Comparison of ENCODE assay signal across 32 cellular contexts in the genomic region with DNA sequence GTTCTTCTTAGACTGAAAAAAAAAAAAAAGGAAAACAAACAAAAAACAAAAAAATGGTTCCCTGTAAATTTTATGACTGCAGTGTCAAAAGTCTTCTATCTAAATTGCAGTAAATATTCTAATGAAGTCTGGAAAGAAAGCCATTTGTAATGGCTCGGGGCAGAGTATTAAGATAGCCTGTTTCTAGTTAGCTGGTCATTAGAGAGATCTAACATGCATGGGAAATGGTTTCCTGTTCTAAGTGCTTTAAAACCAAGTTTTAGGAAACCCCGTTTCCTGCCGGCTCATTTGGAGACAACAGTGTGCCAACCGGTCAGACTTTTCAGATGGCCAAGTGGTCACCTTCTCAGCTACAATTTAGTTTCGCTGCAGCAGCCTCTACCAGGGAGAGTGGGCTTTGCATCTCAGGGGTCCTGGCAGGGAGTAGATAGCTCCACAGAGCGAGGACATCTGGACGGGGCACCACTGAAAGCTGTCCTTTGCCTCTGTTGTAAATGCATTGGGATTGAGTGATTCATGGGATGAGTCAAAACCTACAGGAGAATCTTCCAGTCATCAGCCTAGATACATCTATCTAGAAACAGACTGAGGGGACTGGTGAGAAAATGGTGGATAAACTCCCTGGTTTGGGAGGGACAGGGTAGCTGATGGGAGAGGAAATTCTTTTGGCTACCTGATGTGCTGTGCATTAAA.
DNase-seq lines count a peak whose midpoint lies in the region; ATAC-seq, FAIRE-seq and TF ChIP-seq lines count a peak whose summit lies in the region.
"Had no signal": no experiment of that assay in that cellular context is flagged by ENCODE, and none has a peak within 500 bp of the region (broad histone marks: within the 10 kb centered on the region; RNA-seq: fewer than 3 reads in every experiment).

No MANE protein-coding gene starts in this region.

- no peak overlapping the region for H2BK20ac ChIP-seq in H9 (ENCODE audit: low read depth, low read length, poor library complexity, severe bottlenecking)

- H3K36me3 Mint-ChIP-seq in H9 (ENCODE audit: insufficient read depth in 1 of 3, low read depth in 3 of 3) (peaks cover 0 to 4% (median 1%) of the 10 kb centered on the region in 3 experiments; a peak in 4 of 7 replicates), WTC11 (peaks cover 4% of the 10 kb centered on the region)
- H3K36me3 Mint-ChIP-seq: activated naive CD4-positive, alpha-beta T cell treated with anti-CD3 and anti-CD28 coated beads, Interleukin-2, amount 10 ng/mL, durations not matched to agents 7 days and 5 days had no signal

- H2BK5ac ChIP-seq in H9 (ENCODE audit: insufficient read length, low read length): no peak overlapping the region

- no peak overlapping the region for H3K18ac ChIP-seq in H9 (ENCODE audit: insufficient read length, low read depth, low read length)

- CTCF ChIA-PET in A549 (lab: Yijun Ruan, JAX) (interaction anchor here (1.1 kb wide), 1 partner anchor 10 kb away, joined by 3 read pairs; no protein-coding TSS in a partner anchor), WTC11 (lab: Charles Lee) (interaction anchor here (1.4 to 1.5 kb wide), 2 partner anchors 13 to 82 kb away, joined by 3 to 5 read pairs; no protein-coding TSS in a partner anchor)

- H3K4me1 Mint-ChIP-seq in H9: peaks cover 17 to 20% of the 10 kb centered on the region in 2 experiments
- H3K4me1 Mint-ChIP-seq in WTC11: peaks cover 34% of the 10 kb centered on the region
- H3K4me1 Mint-ChIP-seq: activated CD4-positive, alpha-beta memory T cell treated with anti-CD3 and anti-CD28 coated beads, Interleukin-2, amount 10 ng/mL, durations not matched to agents 7 days and 5 days; activated naive CD4-positive, alpha-beta T cell treated with anti-CD3 and anti-CD28 coated beads, Interleukin-2, amount 10 ng/mL, durations not matched to agents 7 days and 5 days; naive thymus-derived CD4-positive, alpha-beta T cell had no signal

- no peak overlapping the region for H2BK120ac ChIP-seq in H9 (ENCODE audit: low read depth, low read length, poor library complexity, severe bottlenecking)

- H2BK12ac ChIP-seq in H9 (ENCODE audit: insufficient read length, low read depth, low read length): no peak overlapping the region

- H3K4me1 ChIP-seq in A549 (peaks cover 7% of the 10 kb centered on the region; the same call in 1 of the 3 replicates), H9 (ENCODE audit: insufficient read depth, low read length) (peaks cover 8% of the 10 kb centered on the region; the same call in 1 of the 2 replicates), SJCRH30 (no peaks in the 10 kb centered on the region), hepatocyte (ENCODE audit: insufficient read depth) (peaks cover 4% of the 10 kb centered on the region)
- H3K4me1 ChIP-seq: gastrocnemius medialis, SJSA1, stomach, tibial artery had no signal

- H3K23me2 ChIP-seq in H9 (ENCODE audit: insufficient read length, low read depth, low read length, poor library complexity, severe bottlenecking): no peaks in the 10 kb centered on the region

- 0 out of 2 replicates have a peak overlapping the region, but pooled peaks have one; percentile 73 for H3K14ac ChIP-seq in H9 (ENCODE audit: insufficient read depth, low read length)

- 45% methylated on average over 7 of the region's 7 CpGs for WGBS in A549 (ENCODE audit: missing lambda C conversion rate)
- WGBS in H9 (ENCODE audit: extremely low coverage, insufficient read length, low lambda C conversion rate): no CpG with 5 or more reads among the region's 7 CpGs
- WGBS in hepatocyte (ENCODE audit: low lambda C conversion rate, missing lambda C conversion rate): 56% methylated on average over 7 of the region's 7 CpGs

- H3K27me3 Mint-ChIP-seq in H9 (ENCODE audit: low read depth): peaks cover 64% of the 10 kb centered on the region
- H3K27me3 Mint-ChIP-seq in WTC11 (ENCODE audit: low read depth): peaks cover 32% of the 10 kb centered on the region
- H3K27me3 Mint-ChIP-seq: activated CD4-positive, alpha-beta memory T cell treated with anti-CD3 and anti-CD28 coated beads, Interleukin-2, amount 10 ng/mL, durations not matched to agents 7 days and 5 days; activated naive CD4-positive, alpha-beta T cell treated with anti-CD3 and anti-CD28 coated beads, Interleukin-2, amount 10 ng/mL, durations not matched to agents 7 days and 5 days; naive thymus-derived CD4-positive, alpha-beta T cell had no signal

- H3K27ac Mint-ChIP-seq in H9 (peak overlapping the region in 1 of 3 experiments; percentile 8; a peak in 1 of 7 replicates), WTC11 (no peak overlapping the region)
- H3K27ac Mint-ChIP-seq: activated CD4-positive, alpha-beta memory T cell treated with anti-CD3 and anti-CD28 coated beads, Interleukin-2, amount 10 ng/mL, durations not matched to agents 7 days and 5 days; activated naive CD4-positive, alpha-beta T cell treated with anti-CD3 and anti-CD28 coated beads, Interleukin-2, amount 10 ng/mL, durations not matched to agents 7 days and 5 days; naive thymus-derived CD4-positive, alpha-beta T cell had no signal

- no peak for TF ChIP-seq POLR2A in A549 (IDR thresholded peaks at IDR 0.05; ENCODE audit: low read length)

- ATAC-seq in A549 (peak; percentile 58 to 76; a peak in 5 of 6 replicates), WTC11 (peak; percentile 34; the same call in 1 of the 2 replicates), GM18868 (IDR thresholded peaks at IDR 0.05; ENCODE audit: unreplicated experiment) (no peak)
- ATAC-seq: activated CD4-positive, CD25-positive, alpha-beta regulatory T cell treated with anti-CD3 and anti-CD28 coated beads, Interleukin-2, amount 50 U/mL, for 24 hours; gastrocnemius medialis; left lobe of liver; naive thymus-derived CD4-positive, alpha-beta T cell had no signal

- H2AFZ ChIP-seq in H9 (ENCODE audit: low read length) (no peak overlapping the region), hepatocyte (no peak overlapping the region)

- no peak overlapping the region; a peak in 1 of 5 replicates for H3K4me3 Mint-ChIP-seq in H9
- no peak overlapping the region for H3K4me3 Mint-ChIP-seq in WTC11
- H3K4me3 Mint-ChIP-seq: activated CD4-positive, alpha-beta memory T cell treated with anti-CD3 and anti-CD28 coated beads, Interleukin-2, amount 10 ng/mL, durations not matched to agents 7 days and 5 days; activated naive CD4-positive, alpha-beta T cell treated with anti-CD3 and anti-CD28 coated beads, Interleukin-2, amount 10 ng/mL, durations not matched to agents 7 days and 5 days; naive thymus-derived CD4-positive, alpha-beta T cell had no signal

- H3T11ph ChIP-seq in H9 (ENCODE audit: low read length): no peak overlapping the region

- no peak overlapping the region for H4K91ac ChIP-seq in H9 (ENCODE audit: insufficient read length, low read depth, low read length)

- H4K5ac ChIP-seq in H9 (ENCODE audit: insufficient read length, low read depth, low read length): no peak overlapping the region

- H3K36me3 ChIP-seq in SJCRH30: no peaks in the 10 kb centered on the region
- no peaks in the 10 kb centered on the region for H3K36me3 ChIP-seq in hepatocyte (replicated peaks; ENCODE audit: insufficient read depth, low read depth)
- H3K36me3 ChIP-seq: BLaER1 treated with 17β-estradiol and CSF1 and Interleukin-3, amounts not matched to agents 10 nM and 100 nM; gastrocnemius medialis; SJSA1; stomach; tibial artery had no signal

- peaks cover 3 to 6% of the 10 kb centered on the region in 2 experiments; a peak in 4 of 5 replicates for H3K9me3 Mint-ChIP-seq in H9
- H3K9me3 Mint-ChIP-seq in WTC11: peaks cover 10% of the 10 kb centered on the region

- no peak overlapping the region for H2BK15ac ChIP-seq in H9 (ENCODE audit: low read depth, low read length)

- H4K20me1 ChIP-seq in H9 (ENCODE audit: control insufficient read depth, insufficient read depth, insufficient read length): no peaks in the 10 kb centered on the region
- no peaks in the 10 kb centered on the region for H4K20me1 ChIP-seq in hepatocyte (ENCODE audit: insufficient read depth, poor library complexity, severe bottlenecking)
- H4K20me1 ChIP-seq: BLaER1 treated with 17β-estradiol and CSF1 and Interleukin-3, amounts not matched to agents 10 nM and 100 nM had no signal

- no peak overlapping the region for H3K4ac ChIP-seq in H9 (ENCODE audit: low read depth, low read length)

- H3K4me3 ChIP-seq in A549: no peak overlapping the region
- H3K4me3 ChIP-seq in SJCRH30: no peak overlapping the region
- H3K4me3 ChIP-seq in hepatocyte: no peak overlapping the region
- H3K4me3 ChIP-seq: BLaER1 treated with 17β-estradiol and CSF1 and Interleukin-3, amounts not matched to agents 10 nM and 100 nM; gastrocnemius medialis; SJSA1; skin epidermis; stomach; tibial artery had no signal

- POLR2A ChIA-PET in A549 (lab: Yijun Ruan, JAX): no interaction called here
- POLR2A ChIA-PET in WTC11 (lab: Charles Lee): no interaction called here

- no peaks in the 10 kb centered on the region for H3K79me1 ChIP-seq in H9 (ENCODE audit: insufficient read depth, low read depth, low read length, poor library complexity, severe bottlenecking)

- no peak overlapping the region for H3K56ac ChIP-seq in H9 (ENCODE audit: insufficient read length, low read depth, low read length)

- H3K79me2 ChIP-seq in H9 (ENCODE audit: insufficient read depth, low read length) (no peaks in the 10 kb centered on the region), hepatocyte (no peaks in the 10 kb centered on the region)

- peaks cover 6% of the 10 kb centered on the region for H3K27me3 ChIP-seq in H9 (ENCODE audit: insufficient read depth, low read length)
- H3K27me3 ChIP-seq in SJCRH30: no peaks in the 10 kb centered on the region
- H3K27me3 ChIP-seq in hepatocyte: no peaks in the 10 kb centered on the region
- H3K27me3 ChIP-seq: BLaER1 treated with 17β-estradiol and CSF1 and Interleukin-3, amounts not matched to agents 10 nM and 100 nM; gastrocnemius medialis; SJSA1; stomach; tibial artery had no signal

- H3K23ac ChIP-seq in H9 (ENCODE audit: insufficient read length, low read depth, low read length): no peak overlapping the region

- H3K9me2 ChIP-seq in hepatocyte (replicated peaks; ENCODE audit: insufficient read depth): no peaks in the 10 kb centered on the region

- TF ChIP-seq EP300 in A549 (IDR thresholded peaks at IDR 0.05): no peak

- no peak overlapping the region for H3K9ac ChIP-seq in H9 (ENCODE audit: extremely low read depth, insufficient read length, low read length)
- H3K9ac ChIP-seq: BLaER1 treated with 17β-estradiol and CSF1 and Interleukin-3, amounts not matched to agents 10 nM and 100 nM had no signal

- no peak for TF ChIP-seq RAD21 in A549 (conservative IDR thresholded peaks at IDR 0.05 in 1 of 2, IDR thresholded peaks at IDR 0.05 in 1 of 2)

- 0 out of 3 replicates have a peak overlapping the region, but pooled peaks have one; percentile 1 for H3K4me2 ChIP-seq in A549
- no peak overlapping the region for H3K4me2 ChIP-seq in H9 (ENCODE audit: insufficient read depth, insufficient read length, low read length)
- H3K4me2 ChIP-seq in hepatocyte: no peak overlapping the region
- H3K4me2 ChIP-seq: BLaER1 treated with 17β-estradiol and CSF1 and Interleukin-3, amounts not matched to agents 10 nM and 100 nM had no signal

- no peak overlapping the region for H4K8ac ChIP-seq in H9 (replicated peaks; ENCODE audit: insufficient read length, low read depth, low read length)

- DNase-seq in A549 (ENCODE audit: low read depth in 1 of 2, low spot score in 1 of 2): no peak
- no peak for DNase-seq in H9
- no peak for DNase-seq in WTC11 (ENCODE audit: low spot score)
- DNase-seq in islet precursor cell: peak; percentile 71
- no peak for DNase-seq in frontal cortex (ENCODE audit: low spot score in 2 of 2)
- DNase-seq in SJCRH30: no peak
- DNase-seq in hepatocyte (ENCODE audit: low spot score): no peak
- DNase-seq: activated CD4-positive, alpha-beta memory T cell treated with anti-CD3 and anti-CD28 coated beads, Interleukin-2, amount 10 ng/mL, durations not matched to agents 7 days and 5 days; activated CD8-positive, alpha-beta memory T cell treated with anti-CD3 and anti-CD28 coated beads, Interleukin-2, amount 50 U/mL, for 48 hours; activated naive CD4-positive, alpha-beta T cell treated with anti-CD3 and anti-CD28 coated beads, Interleukin-2, amount 10 ng/mL, durations not matched to agents 7 days and 5 days; amygdala; effector CD8-positive, alpha-beta T cell; gastrocnemius medialis; GDM1; hippocampal formation; naive thymus-derived CD4-positive, alpha-beta T cell; NCI-H1048; NCI-H187; NCI-H524 treated with DMSO at 0.1 percent for 48 hours; stimulated activated CD4-positive, alpha-beta T cell treated with anti-CD3 and anti-CD28 coated beads, Interleukin-1b, Interleukin-23, amount 100 ng/mL, for 48 hours; stomach; T-helper 1 cell; tibial artery had no signal

- no peak for FAIRE-seq in A549 (lab: Jason Lieb, UNC)
- no peak for FAIRE-seq in frontal cortex (lab: Jason Lieb, UNC)
- FAIRE-seq: A204.1, colon had no signal

- H3K27ac ChIP-seq in A549 (no peak overlapping the region; a peak in 1 of 6 replicates), H9 (ENCODE audit: insufficient read length, low read depth, low read length) (no peak overlapping the region), SJCRH30 (no peak overlapping the region), hepatocyte (no peak overlapping the region)
- H3K27ac ChIP-seq: BLaER1 treated with 17β-estradiol and CSF1 and Interleukin-3, amounts not matched to agents 10 nM and 100 nM; gastrocnemius medialis; HL-60; SJSA1; skin epidermis; stomach; tibial artery had no signal

- no peak overlapping the region for H2AK5ac ChIP-seq in H9 (ENCODE audit: insufficient read length, low read length)

- H3K9me3 ChIP-seq in A549 (peaks cover 7% of the 10 kb centered on the region; the same call in 1 of the 3 replicates), H9 (ENCODE audit: control insufficient read depth, low read depth, low read length) (no peaks in the 10 kb centered on the region), SJCRH30 (replicated peaks) (no peaks in the 10 kb centered on the region), hepatocyte (ENCODE audit: low read depth) (no peaks in the 10 kb centered on the region)
- H3K9me3 ChIP-seq: gastrocnemius medialis, SJSA1, tibial artery had no signal

- no peak for TF ChIP-seq CTCF in A549 (IDR thresholded peaks at IDR 0.05)
- no peak for TF ChIP-seq CTCF in H9 (conservative IDR thresholded peaks at IDR 0.05)
- TF ChIP-seq CTCF in WTC11 (IDR thresholded peaks at IDR 0.05): no peak
- TF ChIP-seq CTCF in hepatocyte (IDR thresholded peaks at IDR 0.05; ENCODE audit: poor library complexity): no peak
